Comparison of ENCODE assay signal across 23 cellular contexts in the genomic region with DNA sequence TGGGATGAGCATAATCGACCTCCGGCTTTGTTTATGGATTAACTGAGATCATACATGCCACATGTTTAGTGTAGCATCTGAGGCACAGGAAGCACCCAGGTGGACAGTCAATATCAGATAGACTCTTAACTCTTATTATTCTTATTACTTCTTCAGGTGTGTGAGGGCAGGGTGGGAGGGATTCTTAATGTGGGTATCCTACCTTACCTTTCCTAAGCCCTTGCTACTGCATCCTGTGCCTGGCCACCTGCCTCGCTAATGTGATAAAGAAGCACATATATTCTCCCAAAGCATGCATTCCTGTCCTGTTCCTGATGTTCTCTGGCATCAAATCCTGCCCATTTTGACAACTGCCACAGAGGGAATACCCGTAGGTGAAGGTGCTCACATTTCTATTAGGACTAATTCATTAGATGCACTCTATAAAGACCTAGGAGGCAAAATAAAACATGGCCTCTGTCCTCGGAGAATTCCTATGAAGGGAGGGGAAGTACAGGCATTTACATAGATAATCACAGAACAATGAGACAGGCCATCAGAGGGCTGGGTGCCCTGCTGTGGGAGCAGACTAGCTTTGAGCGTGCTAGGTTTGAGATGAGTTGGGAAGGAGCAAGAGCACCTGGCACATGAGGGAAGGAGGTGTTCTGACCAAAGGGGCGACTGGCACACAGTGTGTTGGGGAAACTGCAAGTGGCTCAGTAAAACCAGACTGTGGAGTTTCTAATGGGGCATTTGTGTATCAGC. TPM values are rescaled to one million over a fixed set of nuclear protein-coding genes. Genes with fewer than 3 reads are reported as not detected.
"Had no signal": no experiment of that assay in that cellular context is flagged by ENCODE, and none has a peak within 500 bp of the region (broad histone marks: within the 10 kb centered on the region; RNA-seq: fewer than 3 reads in every experiment).

No MANE protein-coding gene starts in this region.

- DNase-seq: effector CD4-positive, alpha-beta T cell; heart left ventricle; hypothalamus; kidney glomerular epithelial cell; naive thymus-derived CD4-positive, alpha-beta T cell; nephron progenitor cell; psoas muscle; retina; right lobe of liver; stimulated activated CD4-positive, alpha-beta T cell treated with anti-CD3 and anti-CD28 coated beads, Interleukin-4, amount 100 ng/mL, for 1 hour; stimulated activated CD8-positive, alpha-beta memory T cell treated with anti-CD3 and anti-CD28 coated beads, Interleukin-4, amount 100 ng/mL, for 48 hours; tibial artery; upper lobe of left lung; uterus had no signal

- H3K4me1 ChIP-seq: heart left ventricle, psoas muscle, right lobe of liver, tibial artery, upper lobe of left lung, uterus had no signal

- H3K36me3 ChIP-seq: heart left ventricle, neutrophil, right lobe of liver, tibial artery, upper lobe of left lung, uterus had no signal

- H3K9me3 Mint-ChIP-seq: nephron progenitor cell; stimulated activated naive CD8-positive, alpha-beta T cell treated with anti-CD3 and anti-CD28 coated beads, Interleukin-15, Interleukin-2, amounts not matched to agents 100 ng/mL and 50 ng/mL, for 24 hours had no signal

- H3K27ac Mint-ChIP-seq: naive thymus-derived CD4-positive, alpha-beta T cell; nephron progenitor cell; stimulated activated effector memory CD8-positive, alpha-beta T cell treated with anti-CD3 and anti-CD28 coated beads, Interleukin-12 subunit alpha, Interleukin-12 subunit beta, amount 100 ng/mL, for 72 hours; stimulated activated naive CD8-positive, alpha-beta T cell treated with anti-CD3 and anti-CD28 coated beads, Interleukin-15, Interleukin-2, amounts not matched to agents 100 ng/mL and 50 ng/mL, for 24 hours had no signal

- H3K9me3 ChIP-seq: neutrophil, psoas muscle, right lobe of liver, uterus had no signal

- H3K27me3 ChIP-seq: neutrophil, right lobe of liver, upper lobe of left lung, uterus had no signal

- H3K27ac ChIP-seq: coronary artery, heart left ventricle, neutrophil, psoas muscle, right lobe of liver, tibial artery, upper lobe of left lung, uterus had no signal

- H3K4me3 ChIP-seq: coronary artery, heart left ventricle, psoas muscle, right lobe of liver, tibial artery, upper lobe of left lung, uterus had no signal

- H3K4me3 Mint-ChIP-seq: naive thymus-derived CD4-positive, alpha-beta T cell; nephron progenitor cell; stimulated activated effector memory CD8-positive, alpha-beta T cell treated with anti-CD3 and anti-CD28 coated beads, Interleukin-12 subunit alpha, Interleukin-12 subunit beta, amount 100 ng/mL, for 72 hours; stimulated activated naive CD8-positive, alpha-beta T cell treated with anti-CD3 and anti-CD28 coated beads, Interleukin-15, Interleukin-2, amounts not matched to agents 100 ng/mL and 50 ng/mL, for 24 hours had no signal

- H3K36me3 Mint-ChIP-seq: stimulated activated effector memory CD8-positive, alpha-beta T cell treated with anti-CD3 and anti-CD28 coated beads, Interleukin-12 subunit alpha, Interleukin-12 subunit beta, amount 100 ng/mL, for 72 hours had no signal

- ATAC-seq: heart left ventricle; naive thymus-derived CD4-positive, alpha-beta T cell; psoas muscle; right lobe of liver; stimulated activated effector memory CD8-positive, alpha-beta T cell treated with anti-CD3 and anti-CD28 coated beads, Interleukin-12 subunit alpha, Interleukin-12 subunit beta, amount 100 ng/mL, for 72 hours had no signal

- H3K4me1 Mint-ChIP-seq: naive thymus-derived CD4-positive, alpha-beta T cell; nephron progenitor cell; stimulated activated effector memory CD8-positive, alpha-beta T cell treated with anti-CD3 and anti-CD28 coated beads, Interleukin-12 subunit alpha, Interleukin-12 subunit beta, amount 100 ng/mL, for 72 hours had no signal

RNA-seq across cellular contexts. Expression of a gene that starts 19.5 kb away (rescaled TPM):
- total RNA-seq: glomerular endothelial cell; lung microvascular endothelial cell; mononuclear cell; naive thymus-derived CD4-positive, alpha-beta T cell; osteoblast had no signal
- polyA plus RNA-seq: fibroblast of lung had no signal
